Comparison of ENCODE assay signal across 12 cellular contexts in the genomic region with DNA sequence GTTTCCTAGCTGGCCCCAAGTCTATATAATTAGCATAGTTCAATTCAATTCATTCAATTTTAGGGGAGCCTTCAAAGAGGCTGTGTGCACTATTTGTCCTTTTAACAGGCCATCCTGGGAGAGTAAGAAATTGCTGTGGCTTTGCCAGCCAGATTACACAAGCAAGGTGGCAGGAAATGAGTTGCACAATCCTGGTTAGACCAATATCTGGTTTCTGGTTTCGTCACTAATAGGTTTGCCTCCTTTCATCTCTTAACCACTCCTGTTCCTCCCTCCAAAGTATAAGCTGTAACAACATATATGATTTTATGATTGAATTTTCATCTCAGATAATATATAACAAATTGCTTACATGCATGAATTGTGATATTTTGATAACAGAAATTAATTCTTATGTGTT.
DNase-seq lines count a peak whose midpoint lies in the region; ATAC-seq and TF ChIP-seq lines count a peak whose summit lies in the region.
"Had no signal": no experiment of that assay in that cellular context is flagged by ENCODE, and none has a peak within 500 bp of the region (broad histone marks: within the 10 kb centered on the region; RNA-seq: fewer than 3 reads in every experiment).

No MANE protein-coding gene starts in this region.

- WGBS in right lobe of liver (ENCODE audit: insufficient coverage, low coverage, low lambda C conversion rate, missing lambda C conversion rate), result 7% methylated on average over 1 of the region's 1 CpG

- no peak overlapping the region for H3K27ac ChIP-seq in right lobe of liver
- H3K27ac ChIP-seq: parathyroid adenoma had no signal

- no peaks in the 10 kb centered on the region for H3K9me3 ChIP-seq in right lobe of liver

- H3K36me3 ChIP-seq in right lobe of liver, result no peaks in the 10 kb centered on the region

- intact Hi-C loops in right lobe of liver (cut with DNase I), result no loop called here

- DNase-seq in GF-D8 (lab: John Stamatoyannopoulos, UW) (peak; percentile 84), NB4 (ENCODE audit: low read depth) (peak; percentile 90), amniotic epithelial cell (ENCODE audit: low read depth) (peak; percentile 81), right lobe of liver (peak; percentile 29 to 81 (median 62)), GM10248 (ENCODE audit: extremely low spot score) (no peak)
- DNase-seq in activated CD8-positive, alpha-beta memory T cell treated with anti-CD3 and anti-CD28 coated beads, Interleukin-2, amount 50 U/mL, for 4 hours, result no peak
- no peak for DNase-seq in activated CD4-positive, alpha-beta T cell treated with anti-CD3 and anti-CD28 coated beads, Interleukin-2, amount 50 U/mL, for 4 hours
- DNase-seq: activated CD8-positive, alpha-beta memory T cell treated with anti-CD3 and anti-CD28 coated beads for 24 hours; NCI-H1930 had no signal

- CTCF ChIA-PET in GM10248 (lab: Yijun Ruan, JAX), result no interaction called here

- POLR2A ChIA-PET in GM10248 (lab: Yijun Ruan, JAX), result no interaction called here

- TF ChIP-seq CTCF in NB4 (IDR thresholded peaks at IDR 0.05; ENCODE audit: low read depth, low read length) (no peak), right lobe of liver (IDR thresholded peaks at IDR 0.05) (no peak), GM10248 (IDR thresholded peaks at IDR 0.05; ENCODE audit: control extremely low read depth, extremely low read depth, low read depth, missing control alignments) (no peak)

- no peaks in the 10 kb centered on the region for H3K27me3 ChIP-seq in right lobe of liver

- TF ChIP-seq POLR2A in NB4 (IDR thresholded peaks at IDR 0.05; ENCODE audit: extremely low read depth, insufficient read length) (no peak), right lobe of liver (IDR thresholded peaks at IDR 0.05) (no peak)

- H3K4me3 ChIP-seq in NB4 (ENCODE audit: low read depth, low read length) (no peak overlapping the region), right lobe of liver (no peak overlapping the region)

- H3K4me1 ChIP-seq in right lobe of liver, result peaks cover 0 to 7% (median 0%) of the 10 kb centered on the region in 4 donors
- H3K4me1 ChIP-seq: parathyroid adenoma had no signal

- ATAC-seq in right lobe of liver (peak; percentile 92 to 100 (median 99)), HG02798 (IDR thresholded peaks at IDR 0.05; ENCODE audit: poor library complexity, unreplicated experiment) (no peak)
- ATAC-seq: stimulated activated effector memory CD8-positive, alpha-beta T cell treated with anti-CD3 and anti-CD28 coated beads, Interleukin-12 subunit alpha, Interleukin-12 subunit beta, amount 100 ng/mL, for 72 hours had no signal

Comparison
In these comparisons a context has a peak if more than half of its experiments do, and no peak if none do; other contexts are left out.
1. DNase-seq: peak in GF-D8 (single experiment), NB4 (single experiment), amniotic epithelial cell (single experiment) and right lobe of liver (3 of 3); none in activated CD8-positive, alpha-beta memory T cell treated with anti-CD3 and anti-CD28 coated beads, Interleukin-2, amount 50 U/mL, for 4 hours (single experiment), GM10248 (single experiment) and activated CD4-positive, alpha-beta T cell treated with anti-CD3 and anti-CD28 coated beads, Interleukin-2, amount 50 U/mL, for 4 hours (0 of 2).